ENCODE assay signal across 12 cellular contexts in genomic region chr5:173786296-173787187, GRCh38.
DNase-seq lines count a peak whose midpoint lies in the region; ATAC-seq, FAIRE-seq and TF ChIP-seq lines count a peak whose summit lies in the region.
"Had no signal": no experiment of that assay in that cellular context is flagged by ENCODE, and none has a peak within 500 bp of the region (broad histone marks: within the 10 kb centered on the region; RNA-seq: fewer than 3 reads in every experiment).

No MANE protein-coding gene starts in this region.

- H4K20me1 ChIP-seq in K562 (replicated peaks; ENCODE audit: control insufficient read depth, insufficient read depth, low read length), result no peaks in the 10 kb centered on the region

- no peak for TF ChIP-seq POLR2A in K562 (conservative IDR thresholded peaks at IDR 0.05)

- H3K4me1 ChIP-seq in K562 (replicated peaks in 1 of 2; ENCODE audit: control insufficient read depth in 2 of 2, insufficient read depth in 2 of 2, low read length in 2 of 2), result peaks cover 24 to 44% of the 10 kb centered on the region in 2 experiments; a peak in 4 of 5 replicates

- no peak overlapping the region for H3K4me3 ChIP-seq in K562
- H3K4me3 ChIP-seq: body of pancreas, upper lobe of left lung had no signal

- TF ChIP-seq CTCF in GM10248 (IDR thresholded peaks at IDR 0.05; ENCODE audit: control extremely low read depth, extremely low read depth, low read depth, missing control alignments) (peak; percentile 62), K562 (IDR thresholded peaks at IDR 0.05 in 2 of 3, conservative IDR thresholded peaks at IDR 0.05 in 1 of 3; ENCODE audit: insufficient read depth in 2 of 3, low read depth in 1 of 3, low read length in 3 of 3) (peak; percentile 82 to 96 (median 91))

- H3K9me3 ChIP-seq in K562 (replicated peaks; ENCODE audit: control insufficient read depth, insufficient read depth, low read depth, low read length), result no peaks in the 10 kb centered on the region
- H3K9me3 ChIP-seq: body of pancreas, upper lobe of left lung had no signal

- peaks cover 2% of the 10 kb centered on the region for H3K9me1 ChIP-seq in K562 (ENCODE audit: control insufficient read depth, insufficient read depth, low read length)

- BruUV-seq in K562 (replicated peaks; lab: Mats Ljungman, UMichigan), result no TSS peak

- peak overlapping the region; percentile 64 for H2AFZ ChIP-seq in K562 (ENCODE audit: low read depth, low read length)

- TF ChIP-seq EP300 in K562 (IDR thresholded peaks at IDR 0.05; ENCODE audit: low read length), result peak; percentile 40; the same call in 1 of the 2 replicates

- POLR2A ChIA-PET in GM10248 (lab: Yijun Ruan, JAX), result no interaction called here
- POLR2A ChIA-PET in K562 (lab: Yijun Ruan, JAX), result interaction anchor here (0.5 to 1.8 kb wide), 10 partner anchors 10 to 312 kb away, joined by 3 to 7 read pairs (median 4); no protein-coding TSS in a partner anchor

- DNase-seq in GM10248 (ENCODE audit: extremely low spot score) (peak; percentile 67), K562 (ENCODE audit: extremely low read depth in 1 of 4, low spot score in 3 of 4) (peak; percentile 75 to 81 (median 78)), NCI-H446 treated with DMSO at 0.1 percent for 48 hours (lab: John Stamatoyannopoulos, UW) (no peak), NCI-H1436 (lab: John Stamatoyannopoulos, UW) (no peak), NCI-H1105 treated with DMSO at 0.1 percent for 48 hours (lab: John Stamatoyannopoulos, UW) (no peak)
- DNase-seq in central memory CD4-positive, alpha-beta T cell, result no peak
- DNase-seq: DND-41, upper lobe of left lung had no signal

- peak; percentile 70 for FAIRE-seq in K562 (lab: Jason Lieb, UNC)
- FAIRE-seq: HepG2 had no signal

- WGBS in K562 (ENCODE audit: insufficient coverage, low coverage, missing lambda C conversion rate), result 54% methylated on average over 10 of the region's 10 CpGs

- intact Hi-C loops in K562 (cut with micrococcal nuclease), result loop anchor here (2.0 kb wide), 3 partner anchors 52 to 186 kb away; no protein-coding TSS in a partner anchor

- peak; percentile 65 to 86 for TF ChIP-seq RAD21 in K562 (CRISPR knock-in tag; conservative IDR thresholded peaks at IDR 0.05 in 1 of 2, IDR thresholded peaks at IDR 0.05 in 1 of 2)

- CTCF ChIA-PET in GM10248 (lab: Yijun Ruan, JAX) (interaction anchor here (0.7 to 5.2 kb wide), 51 partner anchors 9 to 188 kb away, joined by 3 to 27 read pairs (median 3); no protein-coding TSS in a partner anchor), K562 (lab: Yijun Ruan, JAX; ENCODE audit: low intra/inter-chr PET ratio) (no interaction called here)

- H3K36me3 ChIP-seq in K562 (ENCODE audit: control insufficient read depth, insufficient read depth, low read length), result no peaks in the 10 kb centered on the region
- H3K36me3 ChIP-seq: upper lobe of left lung had no signal

- in situ Hi-C loops in K562 (cut with MboI), result loop anchor here (10.0 kb wide), 1 partner anchor 98 kb away; the partner anchor contains the start of gene CPEB4

- no peak overlapping the region for H3K27ac ChIP-seq in K562 (ENCODE audit: extremely low read depth, low read depth, low read length)
- H3K27ac ChIP-seq: body of pancreas, upper lobe of left lung had no signal

- ATAC-seq in GM19351 (IDR thresholded peaks at IDR 0.05; ENCODE audit: unreplicated experiment) (peak; percentile 72), HG03139 (IDR thresholded peaks at IDR 0.05; ENCODE audit: unreplicated experiment) (peak; percentile 63), K562 (peak; percentile 86)
- ATAC-seq: body of pancreas, HepG2 had no signal

- H3K79me2 ChIP-seq in K562 (ENCODE audit: control insufficient read depth, insufficient read depth, low read length), result no peaks in the 10 kb centered on the region

- no peak overlapping the region for H3K4me2 ChIP-seq in K562 (ENCODE audit: insufficient read depth, low read length)

- H3K27me3 ChIP-seq in K562 (ENCODE audit: control insufficient read depth in 2 of 2, insufficient read depth in 2 of 2, low read length in 2 of 2), result no peaks in the 10 kb centered on the region
- H3K27me3 ChIP-seq: body of pancreas, upper lobe of left lung had no signal

- H3K9ac ChIP-seq in K562 (ENCODE audit: insufficient read depth in 1 of 2, low read depth in 2 of 2, low read length in 2 of 2), result peak overlapping the region in 1 of 2 experiments; percentile 39; a peak in 1 of 4 replicates

TF ChIP-seq in K562, 482 proteins besides CTCF, POLR2A, EP300 and RAD21 (continues in another document):
- TF ChIP-seq KLF10 (CRISPR knock-in tag; IDR thresholded peaks at IDR 0.05) (no peak), ETV1 (tag; conservative IDR thresholded peaks at IDR 0.05; ENCODE audit: low read depth) (peak; percentile 74), BRF1 (IDR thresholded peaks at IDR 0.05; ENCODE audit: borderline replicate concordance, extremely low read depth, insufficient read length) (no peak), MED1 (CRISPR knock-in tag; IDR thresholded peaks at IDR 0.05; ENCODE audit: borderline replicate concordance) (no peak), ZNF830 (CRISPR knock-in tag; IDR thresholded peaks at IDR 0.05) (no peak), YY1 (IDR thresholded peaks at IDR 0.05; ENCODE audit: borderline replicate concordance in 1 of 3, control insufficient read depth in 1 of 3, extremely low read depth in 1 of 3, insufficient read depth in 3 of 3, insufficient read length in 1 of 3, insufficient replicate concordance in 2 of 3, low read depth in 1 of 3, low read length in 2 of 3) (peak in 1 of 3 experiments; percentile 62), TOE1 (IDR thresholded peaks at IDR 0.05; ENCODE audit: borderline replicate concordance) (peak; percentile 45; the same call in 1 of the 2 replicates), TOE1 (CRISPR knock-in tag; IDR thresholded peaks at IDR 0.05; ENCODE audit: borderline replicate concordance, low read depth) (no peak), JUNB (CRISPR knock-in tag; conservative IDR thresholded peaks at IDR 0.05) (no peak), HOXB6 (CRISPR knock-in tag; IDR thresholded peaks at IDR 0.05; ENCODE audit: borderline replicate concordance) (no peak), DMBX1 (CRISPR knock-in tag; IDR thresholded peaks at IDR 0.05; ENCODE audit: borderline replicate concordance) (peak; percentile 81), BHLHE40 (IDR thresholded peaks at IDR 0.05; ENCODE audit: low read length) (peak; percentile 38; the same call in 1 of the 2 replicates), FOXA3 (CRISPR knock-in tag; conservative IDR thresholded peaks at IDR 0.05 in 1 of 2, IDR thresholded peaks at IDR 0.05 in 1 of 2) (0 out of 4 replicates have a peak, but pooled peaks of 1 of the 2 experiments have one; percentile 22), MECOM (CRISPR knock-in tag; IDR thresholded peaks at IDR 0.05) (0 out of 2 replicates have a peak, but pooled peaks have one; percentile 47), CREM (IDR thresholded peaks at IDR 0.05; ENCODE audit: low read depth) (peak; percentile 51; the same call in 1 of the 2 replicates), ZNF395 (CRISPR knock-in tag; IDR thresholded peaks at IDR 0.05) (peak; percentile 53; the same call in 1 of the 2 replicates), CBFA2T3 (IDR thresholded peaks at IDR 0.05) (0 out of 2 replicates have a peak, but pooled peaks have one; percentile 9), CTBP1 (IDR thresholded peaks at IDR 0.05; ENCODE audit: borderline replicate concordance) (peak; percentile 73; the same call in 1 of the 2 replicates), POLR3A (IDR thresholded peaks at IDR 0.05; ENCODE audit: borderline replicate concordance, extremely low read depth, insufficient read depth, insufficient read length) (no peak), FOXK2 (conservative IDR thresholded peaks at IDR 0.05 in 1 of 2, IDR thresholded peaks at IDR 0.05 in 1 of 2; ENCODE audit: low read depth in 2 of 2) (0 out of 4 replicates have a peak, but pooled peaks have one; percentile 19 to 29), SPI1 (IDR thresholded peaks at IDR 0.05; ENCODE audit: borderline replicate concordance, low read depth, low read length) (peak; percentile 30; the same call in 1 of the 2 replicates)
- TF ChIP-seq, protein P1, sequence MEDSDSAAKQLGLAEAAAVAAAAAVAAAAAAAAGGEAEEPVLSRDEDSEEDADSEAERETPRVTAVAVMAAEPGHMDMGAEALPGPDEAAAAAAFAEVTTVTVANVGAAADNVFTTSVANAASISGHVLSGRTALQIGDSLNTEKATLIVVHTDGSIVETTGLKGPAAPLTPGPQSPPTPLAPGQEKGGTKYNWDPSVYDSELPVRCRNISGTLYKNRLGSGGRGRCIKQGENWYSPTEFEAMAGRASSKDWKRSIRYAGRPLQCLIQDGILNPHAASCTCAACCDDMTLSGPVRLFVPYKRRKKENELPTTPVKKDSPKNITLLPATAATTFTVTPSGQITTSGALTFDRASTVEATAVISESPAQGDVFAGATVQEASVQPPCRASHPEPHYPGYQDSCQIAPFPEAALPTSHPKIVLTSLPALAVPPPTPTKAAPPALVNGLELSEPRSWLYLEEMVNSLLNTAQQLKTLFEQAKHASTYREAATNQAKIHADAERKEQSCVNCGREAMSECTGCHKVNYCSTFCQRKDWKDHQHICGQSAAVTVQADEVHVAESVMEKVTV (CRISPR knock-in tag; IDR thresholded peaks at IDR 0.05), result peak; percentile 55; the same call in 1 of the 2 replicates
- TF ChIP-seq, protein P2, sequence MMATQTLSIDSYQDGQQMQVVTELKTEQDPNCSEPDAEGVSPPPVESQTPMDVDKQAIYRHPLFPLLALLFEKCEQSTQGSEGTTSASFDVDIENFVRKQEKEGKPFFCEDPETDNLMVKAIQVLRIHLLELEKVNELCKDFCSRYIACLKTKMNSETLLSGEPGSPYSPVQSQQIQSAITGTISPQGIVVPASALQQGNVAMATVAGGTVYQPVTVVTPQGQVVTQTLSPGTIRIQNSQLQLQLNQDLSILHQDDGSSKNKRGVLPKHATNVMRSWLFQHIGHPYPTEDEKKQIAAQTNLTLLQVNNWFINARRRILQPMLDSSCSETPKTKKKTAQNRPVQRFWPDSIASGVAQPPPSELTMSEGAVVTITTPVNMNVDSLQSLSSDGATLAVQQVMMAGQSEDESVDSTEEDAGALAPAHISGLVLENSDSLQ (IDR thresholded peaks at IDR 0.05), result peak; percentile 71

Comparison
In these comparisons a context has a peak if more than half of its experiments do, and no peak if none do; other contexts are left out.
1. DNase-seq: peak in GM10248 (single experiment) and K562 (4 of 4); none in central memory CD4-positive, alpha-beta T cell (single experiment), NCI-H446 treated with DMSO at 0.1 percent for 48 hours (single experiment), NCI-H1436 (single experiment) and NCI-H1105 treated with DMSO at 0.1 percent for 48 hours (single experiment).
2. Peak in every context shown above with its lines, with median percentiles within 50 percentile points of each other: ATAC-seq.